Comparison of ENCODE assay signal across 6 cellular contexts in the genomic region with DNA sequence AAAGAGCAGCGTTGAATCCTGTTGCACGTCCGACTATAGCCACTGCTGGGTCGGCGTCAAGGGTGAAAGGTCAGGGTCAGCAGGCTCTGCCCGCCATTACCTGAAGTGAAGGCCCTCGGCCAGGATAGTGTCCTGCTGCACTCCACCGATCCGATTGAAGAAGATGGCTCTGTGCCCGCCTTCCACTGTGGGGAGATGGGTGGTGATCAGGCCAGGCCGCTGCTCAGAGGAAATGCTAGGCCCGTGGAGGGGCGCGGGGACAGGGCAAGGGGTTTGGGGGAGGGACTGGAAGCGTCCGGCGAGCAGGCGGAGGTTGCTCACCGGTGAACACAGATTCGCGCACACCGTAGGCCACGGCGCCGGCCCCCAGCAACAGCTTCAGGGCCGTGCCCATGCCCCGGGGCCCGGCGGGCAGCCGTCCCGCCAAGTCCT. TPM values are rescaled to one million over a fixed set of nuclear protein-coding genes. Genes with fewer than 3 reads are reported as not detected.
DNase-seq lines count a peak whose midpoint lies in the region; ATAC-seq and TF ChIP-seq lines count a peak whose summit lies in the region.

No MANE protein-coding gene starts in this region.

- no peaks in the 10 kb centered on the region for H3K9me3 ChIP-seq in suprapubic skin

- ATAC-seq in GM19324 (IDR thresholded peaks at IDR 0.05; ENCODE audit: low FRiP score, unreplicated experiment) = peak; percentile 10

- H3K36me3 ChIP-seq in suprapubic skin = peaks cover 55% of the 10 kb centered on the region

- no peak for TF ChIP-seq POLR2A in suprapubic skin (IDR thresholded peaks at IDR 0.05)

- TF ChIP-seq CTCF in fibroblast of villous mesenchyme (IDR thresholded peaks at IDR 0.05; ENCODE audit: insufficient read depth, low read depth, low read length) = no peak
- TF ChIP-seq CTCF in suprapubic skin (IDR thresholded peaks at IDR 0.05) = no peak

- H3K4me1 ChIP-seq in suprapubic skin = peaks cover 52% of the 10 kb centered on the region

- H3K27me3 ChIP-seq in suprapubic skin = no peaks in the 10 kb centered on the region

- H3K27ac ChIP-seq in suprapubic skin = peak overlapping the region; percentile 89

- DNase-seq in NCI-H69 (lab: John Stamatoyannopoulos, UW) = peak; percentile 61
- DNase-seq in fibroblast of villous mesenchyme (ENCODE audit: low read depth) = peak; percentile 9
- DNase-seq in suprapubic skin (ENCODE audit: low spot score in 2 of 2) = peak in 1 of 2 donors; percentile 82
- no peak for DNase-seq in NCI-H748 treated with DMSO at 0.1 percent for 48 hours (lab: John Stamatoyannopoulos, UW)
- no peak for DNase-seq in OCI-M2 (lab: John Stamatoyannopoulos, UW; ENCODE audit: unreplicated experiment)

- WGBS in suprapubic skin = 1% methylated on average over 7 of the region's 31 CpGs

- peak overlapping the region; percentile 100 for H3K4me3 ChIP-seq in fibroblast of villous mesenchyme (ENCODE audit: low read depth, low read length)
- peak overlapping the region; percentile 78 for H3K4me3 ChIP-seq in suprapubic skin

- TF ChIP-seq EP300 in suprapubic skin (IDR thresholded peaks at IDR 0.05) = no peak

RNA-seq across cellular contexts. Expression of a gene that starts 0.4 kb away (rescaled TPM):
- total RNA-seq in fibroblast of villous mesenchyme (143 and 155 TPM in 2 replicates), suprapubic skin (100 to 1,000 TPM; 161 to 232 (median 207) TPM)

RNA-seq across cellular contexts. Expression of a gene that starts 0.6 kb away (rescaled TPM):
- total RNA-seq in fibroblast of villous mesenchyme (32.9 and 44.9 TPM in 2 replicates), suprapubic skin (10 to 100 TPM; 12.3 to 27.0 (median 22.1) TPM)

RNA-seq across cellular contexts. Expression of a gene that starts 19.0 kb away (rescaled TPM):
- not detected in 2 replicates for total RNA-seq in fibroblast of villous mesenchyme
- 10 to 100 TPM; 18.5 to 59.1 (median 39.4) TPM for total RNA-seq in suprapubic skin

RNA-seq across cellular contexts. Expression of a gene that starts 26.3 kb away (rescaled TPM):
- total RNA-seq in fibroblast of villous mesenchyme = 94.7 and 96.7 TPM in 2 replicates
- total RNA-seq in suprapubic skin = 100 to 1,000 TPM; 251 to 495 (median 436) TPM

RNA-seq across cellular contexts. Expression of a gene that starts 26.5 kb away (rescaled TPM):
- total RNA-seq in fibroblast of villous mesenchyme = not detected in 2 replicates
- total RNA-seq in suprapubic skin = not detected

Comparison
In these comparisons a context has a peak if more than half of its experiments do, and no peak if none do; other contexts are left out.
1. DNase-seq: peak in NCI-H69 (single experiment) and fibroblast of villous mesenchyme (single experiment); none in NCI-H748 treated with DMSO at 0.1 percent for 48 hours (single experiment) and OCI-M2 (single experiment).
2. RNA of a gene that starts 19.0 kb away (total RNA-seq): 18.5 to 59.1 TPM in suprapubic skin; not detected in fibroblast of villous mesenchyme; every median in the first group is over 10 times any median in the second.